19 cellular contexts compared by ENCODE assay signal in genomic region chr12:120741476-120742206, GRCh38.
"Had no signal": no experiment of that assay in that cellular context is flagged by ENCODE, and none has a peak within 500 bp of the region (broad histone marks: within the 10 kb centered on the region; RNA-seq: fewer than 3 reads in every experiment).

No MANE protein-coding gene starts in this region.

- H3K9me3 Mint-ChIP-seq: activated naive CD8-positive, alpha-beta T cell treated with anti-CD3 and anti-CD28 coated beads for 36 hours; natural killer cell treated with Interleukin-12 subunit alpha and Interleukin-12 subunit beta and Interleukin-15 and Interleukin-18, amount 100 ng/mL, for 72 hours; T-helper 1 cell treated with Interleukin-12 subunit alpha and Interleukin-12 subunit beta and Interleukin-4 antibody, amounts not matched to agents 30 μg/mL and 1 μg/mL, for 36 hours; WTC11 had no signal

- H3K27ac Mint-ChIP-seq: activated CD4-positive, alpha-beta T cell treated with anti-CD3 and anti-CD28 coated beads for 36 hours; activated naive CD8-positive, alpha-beta T cell treated with anti-CD3 and anti-CD28 coated beads for 36 hours; natural killer cell treated with Interleukin-12 subunit alpha and Interleukin-12 subunit beta and Interleukin-15 and Interleukin-18, amount 100 ng/mL, for 72 hours; T-helper 1 cell treated with Interleukin-12 subunit alpha and Interleukin-12 subunit beta and Interleukin-4 antibody, amounts not matched to agents 30 μg/mL and 1 μg/mL, for 36 hours; WTC11 had no signal

- H3K27me3 ChIP-seq: breast epithelium, left lung, neutrophil, thyroid gland, upper lobe of right lung had no signal

- H3K27ac ChIP-seq: coronary artery, epithelial cell of prostate, left lung, neutrophil, parathyroid adenoma, thyroid gland, upper lobe of right lung had no signal

- H3K36me3 Mint-ChIP-seq: activated naive CD8-positive, alpha-beta T cell treated with anti-CD3 and anti-CD28 coated beads for 36 hours; natural killer cell treated with Interleukin-12 subunit alpha and Interleukin-12 subunit beta and Interleukin-15 and Interleukin-18, amount 100 ng/mL, for 72 hours; WTC11 had no signal

- ATAC-seq: activated CD4-positive, alpha-beta T cell treated with anti-CD3 and anti-CD28 coated beads for 36 hours; left lung; natural killer cell treated with Interleukin-12 subunit alpha and Interleukin-12 subunit beta and Interleukin-15 and Interleukin-18, amount 100 ng/mL, for 72 hours; stimulated activated naive CD8-positive, alpha-beta T cell treated with anti-CD3 and anti-CD28 coated beads, Interleukin-15, Interleukin-2, amounts not matched to agents 100 U/mL and 50 U/mL, for 24 hours; upper lobe of right lung; WTC11 had no signal

- H3K4me1 Mint-ChIP-seq: activated CD4-positive, alpha-beta T cell treated with anti-CD3 and anti-CD28 coated beads for 36 hours; activated naive CD8-positive, alpha-beta T cell treated with anti-CD3 and anti-CD28 coated beads for 36 hours; WTC11 had no signal

- DNase-seq: activated CD4-positive, alpha-beta T cell treated with anti-CD3 and anti-CD28 coated beads for 36 hours; activated CD4-positive, alpha-beta T cell treated with anti-CD3 and anti-CD28 coated beads, Interleukin-2, amount 50 U/mL, for 48 hours; activated naive CD4-positive, alpha-beta T cell treated with Interleukin-2 at 50 U/mL for 16 hours; activated naive CD8-positive, alpha-beta T cell treated with anti-CD3 and anti-CD28 coated beads for 36 hours; activated T-cell treated with anti-CD3 and anti-CD28 coated beads, Interleukin-2, amount 50 U/mL, for 48 hours; left lung; stimulated activated CD4-positive, alpha-beta T cell treated with anti-CD3 and anti-CD28 coated beads, Interleukin-4, amount 100 ng/mL, for 4 hours; stimulated activated naive CD8-positive, alpha-beta T cell treated with anti-CD3 and anti-CD28 coated beads, Interleukin-15, Interleukin-2, amounts not matched to agents 100 U/mL and 50 U/mL, for 24 hours; T1000; upper lobe of right lung had no signal

- H2AFZ ChIP-seq: parathyroid adenoma had no signal

- H3K27me3 Mint-ChIP-seq: activated CD4-positive, alpha-beta T cell treated with anti-CD3 and anti-CD28 coated beads for 36 hours; activated naive CD8-positive, alpha-beta T cell treated with anti-CD3 and anti-CD28 coated beads for 36 hours; natural killer cell treated with Interleukin-12 subunit alpha and Interleukin-12 subunit beta and Interleukin-15 and Interleukin-18, amount 100 ng/mL, for 72 hours had no signal

- H3K9me3 ChIP-seq: breast epithelium, left lung, neutrophil, thyroid gland, upper lobe of right lung had no signal

- H3K4me3 Mint-ChIP-seq: activated CD4-positive, alpha-beta T cell treated with anti-CD3 and anti-CD28 coated beads for 36 hours; activated naive CD8-positive, alpha-beta T cell treated with anti-CD3 and anti-CD28 coated beads for 36 hours; natural killer cell treated with Interleukin-12 subunit alpha and Interleukin-12 subunit beta and Interleukin-15 and Interleukin-18, amount 100 ng/mL, for 72 hours; T-helper 1 cell treated with Interleukin-12 subunit alpha and Interleukin-12 subunit beta and Interleukin-4 antibody, amounts not matched to agents 30 μg/mL and 1 μg/mL, for 36 hours; WTC11 had no signal

- H3K4me3 ChIP-seq: breast epithelium, coronary artery, left lung, thyroid gland, upper lobe of right lung had no signal

- H3K9ac ChIP-seq: parathyroid adenoma had no signal

- H3K4me1 ChIP-seq: breast epithelium, left lung, parathyroid adenoma, thyroid gland, upper lobe of right lung had no signal
